Comparison of ENCODE assay signal across 8 cellular contexts in the genomic region with DNA sequence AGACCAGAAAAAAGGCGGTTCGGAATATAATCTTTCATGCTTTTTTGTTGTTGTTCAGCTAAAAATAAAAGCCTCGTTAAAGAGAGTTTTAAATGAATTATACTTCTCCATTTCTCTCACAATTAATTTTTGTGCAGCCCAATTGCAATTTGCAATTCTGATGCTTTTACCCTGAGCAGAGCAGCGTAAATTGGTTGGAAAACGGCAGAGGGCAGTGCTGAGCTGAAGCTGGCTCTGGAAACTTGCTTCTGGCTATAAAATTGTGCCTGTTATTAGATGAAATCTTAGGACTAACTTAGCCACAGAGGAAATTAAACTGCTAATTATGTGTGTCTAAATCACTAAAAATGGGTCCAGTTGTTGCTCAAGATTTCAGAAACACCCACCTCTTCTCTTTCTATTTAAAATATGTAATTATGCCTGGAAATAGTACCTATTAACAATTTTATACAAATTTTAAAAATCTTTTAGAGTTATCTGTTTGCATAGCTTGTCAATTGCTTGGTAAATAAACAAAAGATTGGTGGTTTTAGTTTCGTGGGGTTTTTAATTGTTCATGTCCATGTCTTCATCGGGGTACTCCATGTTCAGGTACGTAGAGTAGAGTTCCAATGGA.
DNase-seq lines count a peak whose midpoint lies in the region; ATAC-seq and TF ChIP-seq lines count a peak whose summit lies in the region.

No MANE protein-coding gene starts in this region.

- DNase-seq in activated T-cell treated with anti-CD3 and anti-CD28 coated beads, Interleukin-2, amount 50 U/mL, for 24 hours = peak; percentile 32
- DNase-seq in activated T-cell treated with anti-CD3 and anti-CD28 coated beads, Interleukin-2, amount 50 U/mL, for 4 hours = no peak
- DNase-seq in NCI-H1694 treated with DMSO at 0.1 percent for 48 hours (lab: John Stamatoyannopoulos, UW) (peak; percentile 23), pons (ENCODE audit: low spot score) (peak; percentile 34)
- peak; percentile 17 for DNase-seq in activated CD4-positive, alpha-beta memory T cell treated with anti-CD3 and anti-CD28 coated beads, Interleukin-2, amount 10 ng/mL, durations not matched to agents 7 days and 5 days
- no peak for DNase-seq in T-helper 2 cell treated with Interferon-gamma antibody and Interleukin-4, amounts not matched to agents 5 μg/mL and 100 μg/mL, for 36 hours (ENCODE audit: low spot score)

- no peak for TF ChIP-seq POLR2A in gastroesophageal sphincter (IDR thresholded peaks at IDR 0.05)

- H3K27me3 Mint-ChIP-seq in activated T-cell treated with anti-CD3 and anti-CD28 coated beads, Interleukin-2, amount 50 U/mL, for 24 hours = no peaks in the 10 kb centered on the region
- H3K27me3 Mint-ChIP-seq in activated T-cell treated with anti-CD3 and anti-CD28 coated beads, Interleukin-2, amount 50 U/mL, for 4 hours (ENCODE audit: low read depth) = no peaks in the 10 kb centered on the region
- H3K27me3 Mint-ChIP-seq in activated CD4-positive, alpha-beta memory T cell treated with anti-CD3 and anti-CD28 coated beads, Interleukin-2, amount 10 ng/mL, durations not matched to agents 7 days and 5 days = no peaks in the 10 kb centered on the region
- H3K27me3 Mint-ChIP-seq in T-helper 2 cell treated with Interferon-gamma antibody and Interleukin-4, amounts not matched to agents 5 μg/mL and 100 μg/mL, for 36 hours (ENCODE audit: low read depth) = no peaks in the 10 kb centered on the region

- TF ChIP-seq EP300 in gastroesophageal sphincter (IDR thresholded peaks at IDR 0.05) = no peak

- no peaks in the 10 kb centered on the region for H3K4me1 ChIP-seq in gastroesophageal sphincter

- CTCF ChIA-PET in activated CD4-positive, alpha-beta memory T cell treated with anti-CD3 and anti-CD28 coated beads, Interleukin-2, amount 10 ng/mL, durations not matched to agents 7 days and 5 days (lab: Charles Lee) = interaction anchor here (0.6 to 1.2 kb wide), 2 partner anchors 14 to 706 kb away, joined by 3 read pairs; no protein-coding TSS in a partner anchor

- no peaks in the 10 kb centered on the region for H3K27me3 ChIP-seq in gastroesophageal sphincter

- no peaks in the 10 kb centered on the region for H3K36me3 ChIP-seq in gastroesophageal sphincter

- ATAC-seq in activated T-cell treated with anti-CD3 and anti-CD28 coated beads, Interleukin-2, amount 50 U/mL, for 4 hours = no peak
- ATAC-seq in gastroesophageal sphincter (peak; percentile 53), HG02610 (IDR thresholded peaks at IDR 0.05; ENCODE audit: unreplicated experiment) (no peak)

- H3K4me3 Mint-ChIP-seq in activated T-cell treated with anti-CD3 and anti-CD28 coated beads, Interleukin-2, amount 50 U/mL, for 24 hours = no peak overlapping the region
- no peak overlapping the region for H3K4me3 Mint-ChIP-seq in activated T-cell treated with anti-CD3 and anti-CD28 coated beads, Interleukin-2, amount 50 U/mL, for 4 hours
- no peak overlapping the region for H3K4me3 Mint-ChIP-seq in activated CD4-positive, alpha-beta memory T cell treated with anti-CD3 and anti-CD28 coated beads, Interleukin-2, amount 10 ng/mL, durations not matched to agents 7 days and 5 days
- H3K4me3 Mint-ChIP-seq in T-helper 2 cell treated with Interferon-gamma antibody and Interleukin-4, amounts not matched to agents 5 μg/mL and 100 μg/mL, for 36 hours = no peak overlapping the region

- 41 to 42% methylated on average over 8 of the region's 8 CpGs for WGBS in gastroesophageal sphincter (ENCODE audit: low coverage in 1 of 2), 2 donors

- POLR2A ChIA-PET in activated CD4-positive, alpha-beta memory T cell treated with anti-CD3 and anti-CD28 coated beads, Interleukin-2, amount 10 ng/mL, durations not matched to agents 7 days and 5 days (lab: Charles Lee) = no interaction called here

- H3K36me3 Mint-ChIP-seq in activated T-cell treated with anti-CD3 and anti-CD28 coated beads, Interleukin-2, amount 50 U/mL, for 24 hours (ENCODE audit: low read depth) = no peaks in the 10 kb centered on the region
- H3K36me3 Mint-ChIP-seq in activated T-cell treated with anti-CD3 and anti-CD28 coated beads, Interleukin-2, amount 50 U/mL, for 4 hours (ENCODE audit: insufficient read depth) = no peaks in the 10 kb centered on the region
- H3K36me3 Mint-ChIP-seq in activated CD4-positive, alpha-beta memory T cell treated with anti-CD3 and anti-CD28 coated beads, Interleukin-2, amount 10 ng/mL, durations not matched to agents 7 days and 5 days (ENCODE audit: low read depth) = no peaks in the 10 kb centered on the region
- H3K36me3 Mint-ChIP-seq in T-helper 2 cell treated with Interferon-gamma antibody and Interleukin-4, amounts not matched to agents 5 μg/mL and 100 μg/mL, for 36 hours (ENCODE audit: low read depth) = no peaks in the 10 kb centered on the region

- no peaks in the 10 kb centered on the region for H3K9me3 Mint-ChIP-seq in activated T-cell treated with anti-CD3 and anti-CD28 coated beads, Interleukin-2, amount 50 U/mL, for 24 hours
- no peaks in the 10 kb centered on the region for H3K9me3 Mint-ChIP-seq in activated T-cell treated with anti-CD3 and anti-CD28 coated beads, Interleukin-2, amount 50 U/mL, for 4 hours
- no peaks in the 10 kb centered on the region for H3K9me3 Mint-ChIP-seq in activated CD4-positive, alpha-beta memory T cell treated with anti-CD3 and anti-CD28 coated beads, Interleukin-2, amount 10 ng/mL, durations not matched to agents 7 days and 5 days
- H3K9me3 Mint-ChIP-seq in T-helper 2 cell treated with Interferon-gamma antibody and Interleukin-4, amounts not matched to agents 5 μg/mL and 100 μg/mL, for 36 hours = no peaks in the 10 kb centered on the region

- H3K27ac ChIP-seq in gastroesophageal sphincter = no peak overlapping the region

- no peaks in the 10 kb centered on the region for H3K9me3 ChIP-seq in gastroesophageal sphincter

- no peak overlapping the region for H3K4me3 ChIP-seq in gastroesophageal sphincter

- no peak overlapping the region for H3K27ac Mint-ChIP-seq in activated T-cell treated with anti-CD3 and anti-CD28 coated beads, Interleukin-2, amount 50 U/mL, for 24 hours
- H3K27ac Mint-ChIP-seq in activated CD4-positive, alpha-beta memory T cell treated with anti-CD3 and anti-CD28 coated beads, Interleukin-2, amount 10 ng/mL, durations not matched to agents 7 days and 5 days = no peak overlapping the region
- H3K27ac Mint-ChIP-seq in T-helper 2 cell treated with Interferon-gamma antibody and Interleukin-4, amounts not matched to agents 5 μg/mL and 100 μg/mL, for 36 hours = no peak overlapping the region

- peak; percentile 51 to 81 (median 58) for TF ChIP-seq CTCF in gastroesophageal sphincter (IDR thresholded peaks at IDR 0.05)

- H3K4me1 Mint-ChIP-seq in activated T-cell treated with anti-CD3 and anti-CD28 coated beads, Interleukin-2, amount 50 U/mL, for 24 hours (ENCODE audit: low read depth) = no peaks in the 10 kb centered on the region
- H3K4me1 Mint-ChIP-seq in activated T-cell treated with anti-CD3 and anti-CD28 coated beads, Interleukin-2, amount 50 U/mL, for 4 hours (ENCODE audit: low read depth) = no peaks in the 10 kb centered on the region
- H3K4me1 Mint-ChIP-seq in activated CD4-positive, alpha-beta memory T cell treated with anti-CD3 and anti-CD28 coated beads, Interleukin-2, amount 10 ng/mL, durations not matched to agents 7 days and 5 days = no peaks in the 10 kb centered on the region
- no peaks in the 10 kb centered on the region for H3K4me1 Mint-ChIP-seq in T-helper 2 cell treated with Interferon-gamma antibody and Interleukin-4, amounts not matched to agents 5 μg/mL and 100 μg/mL, for 36 hours (ENCODE audit: low read depth)

Comparison
In these comparisons a context has a peak if more than half of its experiments do, and no peak if none do; other contexts are left out.
1. DNase-seq: peak in activated T-cell treated with anti-CD3 and anti-CD28 coated beads, Interleukin-2, amount 50 U/mL, for 24 hours (single experiment), NCI-H1694 treated with DMSO at 0.1 percent for 48 hours (single experiment), activated CD4-positive, alpha-beta memory T cell treated with anti-CD3 and anti-CD28 coated beads, Interleukin-2, amount 10 ng/mL, durations not matched to agents 7 days and 5 days (single experiment) and pons (single experiment); none in activated T-cell treated with anti-CD3 and anti-CD28 coated beads, Interleukin-2, amount 50 U/mL, for 4 hours (single experiment) and T-helper 2 cell treated with Interferon-gamma antibody and Interleukin-4, amounts not matched to agents 5 μg/mL and 100 μg/mL, for 36 hours (single experiment).